1 cellular context compared by ENCODE assay signal in genomic region chr17:38870259-38871165, GRCh38.
TF ChIP-seq lines count a peak whose summit lies in the region.

No MANE protein-coding gene starts in this region.

TF ChIP-seq in neural cell, 6 proteins besides CTCF, POLR2A, EP300 and RAD21:
- TF ChIP-seq REST (IDR thresholded peaks at IDR 0.05; ENCODE audit: borderline replicate concordance) (no peak), POLR2AphosphoS5 (IDR thresholded peaks at IDR 0.05) (no peak), TAF1 (IDR thresholded peaks at IDR 0.05; ENCODE audit: low read depth) (no peak), MXI1 (conservative IDR thresholded peaks at IDR 0.05; ENCODE audit: poor library complexity, severe bottlenecking) (no peak), SMC3 (conservative IDR thresholded peaks at IDR 0.05; ENCODE audit: poor library complexity) (no peak), EZH2 (IDR thresholded peaks at IDR 0.05; ENCODE audit: borderline replicate concordance, insufficient read depth, low read length, poor library complexity, severe bottlenecking) (no peak)
TF ChIP-seq in neural cell: peak in this region for 0.
